9 cellular contexts compared by ENCODE assay signal in genomic region chr9:16291921-16292320, GRCh38.
"Had no signal": no experiment of that assay in that cellular context is flagged by ENCODE, and none has a peak within 500 bp of the region (broad histone marks: within the 10 kb centered on the region; RNA-seq: fewer than 3 reads in every experiment).

No MANE protein-coding gene starts in this region.

- H3K4me1 Mint-ChIP-seq: IgD-negative memory B cell had no signal

- H3K36me3 Mint-ChIP-seq: IgD-negative memory B cell had no signal

- H2AFZ ChIP-seq: GM23248 had no signal

- DNase-seq: GM23248, GOT3, KBM-7 had no signal

- FAIRE-seq: H54, HepG2 had no signal

- H3K9me3 ChIP-seq: HAP-1 had no signal

- H3K4me1 ChIP-seq: HAP-1 had no signal

- H3K4me3 Mint-ChIP-seq: IgD-negative memory B cell had no signal

- H3K27ac ChIP-seq: GM23248, HL-60, KMS-11 had no signal

- H3K36me3 ChIP-seq: HAP-1 had no signal

- H3K9ac ChIP-seq: GM23248, KMS-11 had no signal

- H3K4me2 ChIP-seq: KMS-11 had no signal

- H3K4me3 ChIP-seq: GM23248, HAP-1 had no signal
